In genomic region chr11:8209208-8209807, GRCh38 we compare ENCODE assay signal across 9 cellular contexts. TPM values are rescaled to one million over a fixed set of nuclear protein-coding genes. Genes with fewer than 3 reads are reported as not detected.
DNase-seq lines count a peak whose midpoint lies in the region; ATAC-seq and TF ChIP-seq lines count a peak whose summit lies in the region.
"Had no signal": no experiment of that assay in that cellular context is flagged by ENCODE, and none has a peak within 500 bp of the region (broad histone marks: within the 10 kb centered on the region; RNA-seq: fewer than 3 reads in every experiment).

No MANE protein-coding gene starts in this region.

- H3K4me1 ChIP-seq in heart right ventricle, result peaks cover 0 to 37% (median 17%) of the 10 kb centered on the region in 9 donors
- H3K4me1 ChIP-seq in thoracic aorta (ENCODE audit: control insufficient read depth in 1 of 2, low read depth in 2 of 2), result peaks cover 0 to 7% of the 10 kb centered on the region in 2 donors

- TF ChIP-seq CTCF in VCaP (conservative IDR thresholded peaks at IDR 0.05), result peak; percentile 16; the same call in 1 of the 2 replicates
- peak in 7 of 9 donors; percentile 13 to 67 (median 28) for TF ChIP-seq CTCF in heart right ventricle (IDR thresholded peaks at IDR 0.05)
- TF ChIP-seq CTCF in thoracic aorta (IDR thresholded peaks at IDR 0.05), result peak; percentile 19

- 58 to 65% methylated on average over 4 of the region's 4 CpGs for WGBS in heart right ventricle, 2 donors

- intact Hi-C loops in Right ventricle myocardium superior (cut with DNase I) (no loop called here), Right ventricle myocardium inferior (cut with DNase I) (no loop called here), heart right ventricle (cut with DNase I) (no loop called here)

- DNase-seq in Right ventricle myocardium superior (peak; percentile 76), Right ventricle myocardium inferior (ENCODE audit: missing footprints) (no peak), heart right ventricle (peak in 1 of 2 donors; percentile 59), thoracic aorta (ENCODE audit: low spot score) (no peak), Ammon's horn (ENCODE audit: low spot score) (no peak), COLO829 (ENCODE audit: low spot score) (no peak)
- DNase-seq in central memory CD4-positive, alpha-beta T cell, result no peak

- H3K27ac ChIP-seq in VCaP, result no peak overlapping the region
- H3K27ac ChIP-seq in heart right ventricle, result no peak overlapping the region
- no peak overlapping the region for H3K27ac ChIP-seq in thoracic aorta

- H3K36me3 ChIP-seq in heart right ventricle (no peaks in the 10 kb centered on the region), thoracic aorta (no peaks in the 10 kb centered on the region)

- no peaks in the 10 kb centered on the region for H3K9me3 ChIP-seq in heart right ventricle
- no peaks in the 10 kb centered on the region for H3K9me3 ChIP-seq in thoracic aorta

- no peak for ATAC-seq in Right ventricle myocardium superior (ENCODE audit: poor library complexity)
- ATAC-seq in Right ventricle myocardium inferior, result no peak
- no peak for ATAC-seq in heart right ventricle
- no peak for ATAC-seq in thoracic aorta (ENCODE audit: insufficient number of reproducible peaks, low FRiP score, low read depth)

- H3K27me3 ChIP-seq in heart right ventricle (peaks cover 0 to 19% (median 13%) of the 10 kb centered on the region in 7 donors), thoracic aorta (replicated peaks; ENCODE audit: insufficient read depth) (no peaks in the 10 kb centered on the region)

- no peak overlapping the region for H3K4me3 ChIP-seq in heart right ventricle
- no peak overlapping the region for H3K4me3 ChIP-seq in thoracic aorta

RNA-seq across cellular contexts. Expression of gene RIC3, which starts 40.5 kb away (rescaled TPM):
- 11.1 TPM for total RNA-seq in Right ventricle myocardium superior
- 11.7 TPM for total RNA-seq in Right ventricle myocardium inferior
- 10 to 100 TPM; 10.6 to 16.5 (median 12.5) TPM for total RNA-seq in heart right ventricle
- polyA plus RNA-seq in heart right ventricle, result 10 to 100 TPM in 1 of 2 donors, 1 to 10 TPM in 1; 4.7 to 17.0 TPM
- total RNA-seq in thoracic aorta, result 10 to 100 TPM; 13.1 to 17.7 TPM
- total RNA-seq: glomerular endothelial cell had no signal

RNA-seq across cellular contexts. Expression of gene LMO1, which starts 54.4 kb away (rescaled TPM):
- total RNA-seq in Right ventricle myocardium superior (2.3 TPM), Right ventricle myocardium inferior (3.6 TPM), heart right ventricle (1 to 10 TPM in 8 of 10 donors, under 1 TPM in 2; 0.61 to 6.6 (median 2.4) TPM), thoracic aorta (not detected)
- 1 to 10 TPM in 1 of 2 donors, under 1 TPM in 1; 0.55 to 4.0 TPM for polyA plus RNA-seq in heart right ventricle
